In the genomic region with DNA sequence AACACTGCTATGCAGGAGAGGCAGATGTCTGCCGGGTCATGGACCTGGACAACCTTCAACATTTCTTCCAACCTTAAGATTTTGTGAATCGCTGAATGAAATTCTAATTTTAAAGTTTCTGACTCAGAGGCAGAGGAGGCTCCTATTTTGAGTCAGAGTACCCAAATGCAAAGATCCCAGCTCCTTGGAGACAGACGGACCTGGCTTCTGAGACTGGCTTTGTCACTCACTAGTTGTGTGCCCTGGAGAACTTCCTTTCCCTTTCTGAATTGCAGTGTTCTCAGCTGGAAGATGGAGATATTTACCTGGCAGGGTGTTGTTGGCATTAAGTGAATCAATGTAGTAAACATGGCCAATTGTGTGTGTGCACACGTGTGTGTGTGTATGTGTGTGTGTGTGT, we compare ENCODE assay signal across 13 cellular contexts. TPM values are rescaled to one million over a fixed set of nuclear protein-coding genes. Genes with fewer than 3 reads are reported as not detected.
A peak's percentile ranks its signal among the peaks of the same experiment; 100 is the strongest.
DNase-seq lines count a peak whose midpoint lies in the region; ATAC-seq and TF ChIP-seq lines count a peak whose summit lies in the region.
"Had no signal": no experiment of that assay in that cellular context is flagged by ENCODE, and none has a peak within 500 bp of the region (broad histone marks: within the 10 kb centered on the region; RNA-seq: fewer than 3 reads in every experiment).

No MANE protein-coding gene starts in this region.

- TF ChIP-seq CTCF in Panc1 (IDR thresholded peaks at IDR 0.05) (no peak), brain (conservative IDR thresholded peaks at IDR 0.05) (no peak), A673 (conservative IDR thresholded peaks at IDR 0.05; ENCODE audit: low read depth, low read length) (no peak), WTC11 (IDR thresholded peaks at IDR 0.05) (no peak)

- H3K27ac ChIP-seq in Panc1 (ENCODE audit: low read length) (peak overlapping the region; percentile 9; the same call in 1 of the 2 replicates), A673 (ENCODE audit: low read depth, low read length, poor library complexity, severe bottlenecking) (no peak overlapping the region)
- H3K27ac ChIP-seq: parathyroid adenoma had no signal

- peaks cover 81% of the 10 kb centered on the region for H3K4me1 Mint-ChIP-seq in activated CD8-positive, alpha-beta memory T cell treated with anti-CD3 and anti-CD28 coated beads, Interleukin-2, amount 10 ng/mL, durations not matched to agents 7 days and 5 days
- peaks cover 75% of the 10 kb centered on the region for H3K4me1 Mint-ChIP-seq in brain
- peaks cover 87% of the 10 kb centered on the region for H3K4me1 Mint-ChIP-seq in stimulated activated effector memory CD8-positive, alpha-beta T cell treated with anti-CD3 and anti-CD28 coated beads, Interleukin-12 subunit alpha, Interleukin-12 subunit beta, amount 100 ng/mL, for 72 hours
- H3K4me1 Mint-ChIP-seq in WTC11: peaks cover 22% of the 10 kb centered on the region

- no peaks in the 10 kb centered on the region for H3K9me3 ChIP-seq in Panc1 (ENCODE audit: control insufficient read depth, insufficient read depth, low read depth, low read length)
- no peaks in the 10 kb centered on the region for H3K9me3 ChIP-seq in A673 (ENCODE audit: low read depth, low read length, poor library complexity, severe bottlenecking)
- H3K9me3 ChIP-seq: upper lobe of left lung had no signal

- H3K9me3 Mint-ChIP-seq in activated CD8-positive, alpha-beta memory T cell treated with anti-CD3 and anti-CD28 coated beads, Interleukin-2, amount 10 ng/mL, durations not matched to agents 7 days and 5 days (ENCODE audit: low read depth): no peaks in the 10 kb centered on the region
- H3K9me3 Mint-ChIP-seq in brain (peaks cover 0 to 3% (median 0%) of the 10 kb centered on the region in 5 experiments), WTC11 (0 out of 2 replicates have a peak, but pooled peaks cover 2% of the 10 kb centered on the region)
- no peaks in the 10 kb centered on the region for H3K9me3 Mint-ChIP-seq in stimulated activated effector memory CD8-positive, alpha-beta T cell treated with anti-CD3 and anti-CD28 coated beads, Interleukin-12 subunit alpha, Interleukin-12 subunit beta, amount 100 ng/mL, for 72 hours

- in situ Hi-C loops in Panc1 (cut with HindIII; ENCODE audit: low pct_unique_long_range_greater_than_20kb, low sequenced_read_pairs): no loop called here

- no peaks in the 10 kb centered on the region for H3K36me3 ChIP-seq in Panc1 (ENCODE audit: control insufficient read depth, insufficient read depth, low read length)
- H3K36me3 ChIP-seq in A673 (ENCODE audit: insufficient read depth, low read length, poor library complexity, severe bottlenecking): no peaks in the 10 kb centered on the region
- H3K36me3 ChIP-seq: upper lobe of left lung had no signal

- intact Hi-C loops in Panc1 (cut with micrococcal nuclease; ENCODE audit: unreplicated experiment): loop anchor here (5.0 kb wide), 1 partner anchor 258 kb away; no protein-coding TSS in a partner anchor
- intact Hi-C loops in A673 (cut with micrococcal nuclease; ENCODE audit: unreplicated experiment): loop anchor here (5.0 kb wide), 1 partner anchor 608 kb away; no protein-coding TSS in a partner anchor

- peaks cover 9% of the 10 kb centered on the region for H3K27me3 Mint-ChIP-seq in activated CD8-positive, alpha-beta memory T cell treated with anti-CD3 and anti-CD28 coated beads, Interleukin-2, amount 10 ng/mL, durations not matched to agents 7 days and 5 days
- H3K27me3 Mint-ChIP-seq in brain: no peaks in the 10 kb centered on the region
- peaks cover 7% of the 10 kb centered on the region; the same call in 1 of the 2 replicates for H3K27me3 Mint-ChIP-seq in WTC11 (ENCODE audit: low read depth)

- CTCF ChIA-PET in activated CD8-positive, alpha-beta memory T cell treated with anti-CD3 and anti-CD28 coated beads, Interleukin-2, amount 10 ng/mL, durations not matched to agents 7 days and 5 days (lab: Charles Lee): interaction anchor here (0.6 to 15.0 kb wide), 18 partner anchors 8 to 625 kb away, joined by 3 to 210 read pairs (median 22); a partner anchor contains a TSS
- CTCF ChIA-PET in Panc1 (lab: Charles Lee): interaction anchor here (1.3 kb wide), 1 partner anchor 56 kb away, joined by 7 read pairs; no protein-coding TSS in a partner anchor
- CTCF ChIA-PET in A673 (lab: Charles Lee): interaction anchor here (4.8 kb wide), 1 partner anchor 258 kb away, joined by 39 read pairs; no protein-coding TSS in a partner anchor
- CTCF ChIA-PET in WTC11 (lab: Charles Lee): interaction anchor here (2.5 to 5.7 kb wide), 5 partner anchors 13 to 104 kb away, joined by 7 to 51 read pairs (median 24); a partner anchor contains a TSS

- H3K4me3 Mint-ChIP-seq in activated CD8-positive, alpha-beta memory T cell treated with anti-CD3 and anti-CD28 coated beads, Interleukin-2, amount 10 ng/mL, durations not matched to agents 7 days and 5 days: peak overlapping the region; percentile 25
- H3K4me3 Mint-ChIP-seq in brain (no peak overlapping the region), WTC11 (no peak overlapping the region)
- peak overlapping the region; percentile 58 for H3K4me3 Mint-ChIP-seq in stimulated activated effector memory CD8-positive, alpha-beta T cell treated with anti-CD3 and anti-CD28 coated beads, Interleukin-12 subunit alpha, Interleukin-12 subunit beta, amount 100 ng/mL, for 72 hours

- H3K4me3 ChIP-seq in Panc1 (ENCODE audit: low read depth in 2 of 2, low read length in 2 of 2) (no peak overlapping the region), A673 (ENCODE audit: low read depth, low read length, poor library complexity, severe bottlenecking) (no peak overlapping the region)
- H3K4me3 ChIP-seq: upper lobe of left lung had no signal

- H3K36me3 Mint-ChIP-seq in activated CD8-positive, alpha-beta memory T cell treated with anti-CD3 and anti-CD28 coated beads, Interleukin-2, amount 10 ng/mL, durations not matched to agents 7 days and 5 days: no peaks in the 10 kb centered on the region
- H3K36me3 Mint-ChIP-seq in brain (no peaks in the 10 kb centered on the region), WTC11 (no peaks in the 10 kb centered on the region)
- H3K36me3 Mint-ChIP-seq in stimulated activated effector memory CD8-positive, alpha-beta T cell treated with anti-CD3 and anti-CD28 coated beads, Interleukin-12 subunit alpha, Interleukin-12 subunit beta, amount 100 ng/mL, for 72 hours: peaks cover 17% of the 10 kb centered on the region

- H3K27ac Mint-ChIP-seq in activated CD8-positive, alpha-beta memory T cell treated with anti-CD3 and anti-CD28 coated beads, Interleukin-2, amount 10 ng/mL, durations not matched to agents 7 days and 5 days: peak overlapping the region; percentile 86
- H3K27ac Mint-ChIP-seq in brain (peak overlapping the region in 3 of 5 experiments; percentile 43 to 63 (median 62)), WTC11 (no peak overlapping the region)
- H3K27ac Mint-ChIP-seq in stimulated activated effector memory CD8-positive, alpha-beta T cell treated with anti-CD3 and anti-CD28 coated beads, Interleukin-12 subunit alpha, Interleukin-12 subunit beta, amount 100 ng/mL, for 72 hours: peak overlapping the region; percentile 83

- H3K4me1 ChIP-seq in Panc1 (ENCODE audit: control insufficient read depth, insufficient read depth, low read length) (peaks cover 17% of the 10 kb centered on the region), A673 (ENCODE audit: insufficient read depth, low read length, poor library complexity, severe bottlenecking) (peaks cover 22% of the 10 kb centered on the region)

- no peak for ATAC-seq in activated CD8-positive, alpha-beta memory T cell treated with anti-CD3 and anti-CD28 coated beads, Interleukin-2, amount 10 ng/mL, durations not matched to agents 7 days and 5 days
- no peak for ATAC-seq in Panc1
- peak; percentile 56 for ATAC-seq in stimulated activated effector memory CD8-positive, alpha-beta T cell treated with anti-CD3 and anti-CD28 coated beads, Interleukin-12 subunit alpha, Interleukin-12 subunit beta, amount 100 ng/mL, for 72 hours
- ATAC-seq in GM19324 (IDR thresholded peaks at IDR 0.05; ENCODE audit: low FRiP score, unreplicated experiment): no peak
- ATAC-seq in WTC11: no peak

- POLR2A ChIA-PET in Panc1 (lab: Charles Lee) (interaction anchor here (0.6 kb wide), 1 partner anchor 35 kb away, joined by 11 read pairs; no protein-coding TSS in a partner anchor), A673 (lab: Charles Lee; ENCODE audit: low non-redundant PET) (no interaction called here), WTC11 (lab: Charles Lee) (no interaction called here)

- no peak for DNase-seq in activated CD8-positive, alpha-beta memory T cell treated with anti-CD3 and anti-CD28 coated beads, Interleukin-2, amount 10 ng/mL, durations not matched to agents 7 days and 5 days
- DNase-seq in activated CD8-positive, alpha-beta memory T cell treated with anti-CD3 and anti-CD28 coated beads for 24 hours: no peak
- DNase-seq in Panc1 (ENCODE audit: low read depth, low spot score) (no peak), A673 (ENCODE audit: low spot score) (no peak), WTC11 (ENCODE audit: low spot score) (no peak)
- DNase-seq in stimulated activated effector memory CD8-positive, alpha-beta T cell treated with anti-CD3 and anti-CD28 coated beads, Interleukin-12 subunit alpha, Interleukin-12 subunit beta, amount 100 ng/mL, for 72 hours (ENCODE audit: low spot score in 2 of 2): no peak
- DNase-seq: hippocampal formation, MV-4-11, SIG-M5 had no signal

- H3K27me3 ChIP-seq in Panc1 (ENCODE audit: control insufficient read depth, insufficient read depth, low read length): no peaks in the 10 kb centered on the region
- no peaks in the 10 kb centered on the region for H3K27me3 ChIP-seq in A673 (replicated peaks; ENCODE audit: insufficient read depth, low read depth, low read length, poor library complexity)
- H3K27me3 ChIP-seq: upper lobe of left lung had no signal

- BruUV-seq in Panc1 (replicated peaks; lab: Mats Ljungman, UMichigan) (no TSS peak), A673 (replicated peaks; lab: Mats Ljungman, UMichigan) (no TSS peak)

TF ChIP-seq in WTC11, 78 proteins besides CTCF, POLR2A, EP300 and RAD21 (continues in another document):
- TF ChIP-seq, protein P1, sequence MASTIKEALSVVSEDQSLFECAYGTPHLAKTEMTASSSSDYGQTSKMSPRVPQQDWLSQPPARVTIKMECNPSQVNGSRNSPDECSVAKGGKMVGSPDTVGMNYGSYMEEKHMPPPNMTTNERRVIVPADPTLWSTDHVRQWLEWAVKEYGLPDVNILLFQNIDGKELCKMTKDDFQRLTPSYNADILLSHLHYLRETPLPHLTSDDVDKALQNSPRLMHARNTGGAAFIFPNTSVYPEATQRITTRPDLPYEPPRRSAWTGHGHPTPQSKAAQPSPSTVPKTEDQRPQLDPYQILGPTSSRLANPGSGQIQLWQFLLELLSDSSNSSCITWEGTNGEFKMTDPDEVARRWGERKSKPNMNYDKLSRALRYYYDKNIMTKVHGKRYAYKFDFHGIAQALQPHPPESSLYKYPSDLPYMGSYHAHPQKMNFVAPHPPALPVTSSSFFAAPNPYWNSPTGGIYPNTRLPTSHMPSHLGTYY (CRISPR knock-in tag; IDR thresholded peaks at IDR 0.05): no peak

RNA-seq across cellular contexts. Expression of a gene that starts 51.9 kb away (rescaled TPM):
- 10 to 100 TPM; 50.4 to 67.0 TPM for total RNA-seq in activated CD8-positive, alpha-beta memory T cell treated with anti-CD3 and anti-CD28 coated beads, Interleukin-2, amount 10 ng/mL, durations not matched to agents 7 days and 5 days
- 20.4 TPM for total RNA-seq in Panc1 (2021; ENCODE audit: unreplicated experiment)
- 14.2 TPM for polyA plus RNA-seq in Panc1 (2012; ENCODE audit: insufficient read length)
- 12.4 TPM for polyA plus RNA-seq in brain (ENCODE audit: insufficient read depth, low read depth, low replicate concordance)
- total RNA-seq in A673 (2021): 25.5 and 28.2 TPM in 2 replicates
- 14.2 to 18.2 TPM (median 14.3 TPM) in 3 replicates for total RNA-seq in WTC11 (2021)

Comparison
In these comparisons a context has a peak if more than half of its experiments do, and no peak if none do; other contexts are left out.
1. H3K4me3 Mint-ChIP-seq: peak in activated CD8-positive, alpha-beta memory T cell treated with anti-CD3 and anti-CD28 coated beads, Interleukin-2, amount 10 ng/mL, durations not matched to agents 7 days and 5 days (single experiment) and stimulated activated effector memory CD8-positive, alpha-beta T cell treated with anti-CD3 and anti-CD28 coated beads, Interleukin-12 subunit alpha, Interleukin-12 subunit beta, amount 100 ng/mL, for 72 hours (single experiment); none in brain (0 of 5) and WTC11 (single experiment).